In the genomic region with DNA sequence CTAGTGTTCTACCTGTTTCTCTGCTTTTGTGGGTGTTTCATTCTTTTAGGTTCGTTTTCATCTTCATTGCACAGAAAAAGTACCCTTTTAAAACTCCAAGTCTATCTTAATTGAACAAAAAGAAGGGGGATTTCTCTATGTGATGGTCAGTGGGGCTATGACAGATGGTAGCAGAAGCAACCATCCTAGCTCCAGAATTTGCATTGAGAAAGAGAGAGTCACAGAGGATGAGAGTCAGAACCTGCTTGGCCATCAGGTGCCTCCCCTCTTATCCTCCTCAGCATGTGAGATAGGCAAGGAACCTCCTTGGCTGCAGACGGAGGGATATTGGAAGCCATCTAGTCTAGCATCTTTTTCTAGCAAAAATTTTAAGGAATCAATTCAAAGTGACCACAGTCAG, we compare ENCODE assay signal across 21 cellular contexts.
DNase-seq lines count a peak whose midpoint lies in the region; ATAC-seq and TF ChIP-seq lines count a peak whose summit lies in the region.
"Had no signal": no experiment of that assay in that cellular context is flagged by ENCODE, and none has a peak within 500 bp of the region (broad histone marks: within the 10 kb centered on the region; RNA-seq: fewer than 3 reads in every experiment).

No MANE protein-coding gene starts in this region.

- no peaks in the 10 kb centered on the region for H3K27me3 ChIP-seq in osteoblast (ENCODE audit: insufficient read depth, low read length)
- no peaks in the 10 kb centered on the region for H3K27me3 ChIP-seq in psoas muscle (ENCODE audit: insufficient read depth in 3 of 3, low read length in 2 of 3)

- DNase-seq in osteoblast (ENCODE audit: insufficient read length, low spot score, missing footprints) (no peak), psoas muscle (no peak)
- DNase-seq: AML-193; C1 segment of cervical spinal cord; Calu3; CD8-positive, alpha-beta T cell; DMS153; IMR-90; NCI-H1092 treated with DMSO at 0.1 percent for 48 hours; NCI-H1436 treated with DMSO at 0.1 percent for 48 hours; NCI-H1930; SIG-M5; T-cell had no signal

- H3K36me3 ChIP-seq in osteoblast (ENCODE audit: insufficient read depth, low read length) (no peaks in the 10 kb centered on the region), psoas muscle (ENCODE audit: insufficient read depth in 1 of 2, low read depth in 1 of 2) (no peaks in the 10 kb centered on the region)

- H3K4me1 Mint-ChIP-seq in activated T-helper 17 cell treated with anti-CD3 and anti-CD28 coated beads, Interleukin-2, amount 50 U/mL, for 72 hours: no peaks in the 10 kb centered on the region
- H3K4me1 Mint-ChIP-seq: T-cell had no signal

- H4K20me1 ChIP-seq in osteoblast (ENCODE audit: insufficient read depth, low read length): no peaks in the 10 kb centered on the region

- H3K4me2 ChIP-seq in osteoblast (ENCODE audit: insufficient read depth, low read length): no peak overlapping the region
- H3K4me2 ChIP-seq: KMS-11 had no signal

- no peaks in the 10 kb centered on the region for H3K36me3 Mint-ChIP-seq in activated T-helper 17 cell treated with anti-CD3 and anti-CD28 coated beads, Interleukin-2, amount 50 U/mL, for 72 hours (ENCODE audit: low read depth)
- H3K36me3 Mint-ChIP-seq: CD8-positive, alpha-beta T cell; T-cell had no signal

- H3K27ac Mint-ChIP-seq in activated T-helper 17 cell treated with anti-CD3 and anti-CD28 coated beads, Interleukin-2, amount 50 U/mL, for 72 hours: no peak overlapping the region
- H3K27ac Mint-ChIP-seq: CD8-positive, alpha-beta T cell; T-cell had no signal

- H3K4me3 ChIP-seq in osteoblast (ENCODE audit: insufficient read depth, low read length) (no peak overlapping the region), psoas muscle (no peak overlapping the region)

- 44 to 61% (median 51%) methylated on average over 2 of the region's 2 CpGs for whole genome bisulfite sequencing in psoas muscle, 3 donors

- H3K4me1 ChIP-seq in osteoblast (ENCODE audit: insufficient read depth, low read length): no peaks in the 10 kb centered on the region
- H3K4me1 ChIP-seq in psoas muscle: no peaks in the 10 kb centered on the region

- no peaks in the 10 kb centered on the region for H3K27me3 Mint-ChIP-seq in activated T-helper 17 cell treated with anti-CD3 and anti-CD28 coated beads, Interleukin-2, amount 50 U/mL, for 72 hours

- H3K79me2 ChIP-seq in osteoblast (ENCODE audit: insufficient read depth, low read length): no peaks in the 10 kb centered on the region

- H3K9me3 ChIP-seq in osteoblast (ENCODE audit: low read depth, low read length) (peaks cover 4% of the 10 kb centered on the region), psoas muscle (no peaks in the 10 kb centered on the region)

- TF ChIP-seq CTCF in osteoblast (IDR thresholded peaks at IDR 0.05; ENCODE audit: extremely low read depth, low read depth, low read length): no peak
- TF ChIP-seq CTCF in psoas muscle (IDR thresholded peaks at IDR 0.05): no peak

- peaks cover 10% of the 10 kb centered on the region for H3K9me3 Mint-ChIP-seq in activated T-helper 17 cell treated with anti-CD3 and anti-CD28 coated beads, Interleukin-2, amount 50 U/mL, for 72 hours

- ATAC-seq in GM18520 (IDR thresholded peaks at IDR 0.05; ENCODE audit: unreplicated experiment): peak; percentile 42
- peak; percentile 26 for ATAC-seq in GM21717 (IDR thresholded peaks at IDR 0.05; ENCODE audit: unreplicated experiment)
- peak; percentile 58 for ATAC-seq in HG02798 (IDR thresholded peaks at IDR 0.05; ENCODE audit: poor library complexity, unreplicated experiment)
- peak; percentile 37 for ATAC-seq in HG03460 (IDR thresholded peaks at IDR 0.05; ENCODE audit: unreplicated experiment)
- ATAC-seq in GM18517 (IDR thresholded peaks at IDR 0.05; ENCODE audit: unreplicated experiment): no peak
- ATAC-seq in psoas muscle: no peak
- ATAC-seq in activated T-helper 17 cell treated with anti-CD3 and anti-CD28 coated beads, Interleukin-2, amount 50 U/mL, for 72 hours (replicated peaks): no peak
- ATAC-seq: CD8-positive, alpha-beta T cell; SK-N-SH treated with all-trans-retinoic acid at 6 μM for 48 hours; T-cell had no signal

- no peak overlapping the region for H3K4me3 Mint-ChIP-seq in activated T-helper 17 cell treated with anti-CD3 and anti-CD28 coated beads, Interleukin-2, amount 50 U/mL, for 72 hours
- H3K4me3 Mint-ChIP-seq: CD8-positive, alpha-beta T cell; T-cell had no signal

- no peak overlapping the region for H2AFZ ChIP-seq in osteoblast (ENCODE audit: low read length)

- H3K27ac ChIP-seq in osteoblast (ENCODE audit: low read depth, low read length) (no peak overlapping the region), psoas muscle (no peak overlapping the region)
- H3K27ac ChIP-seq: KMS-11 had no signal

- intact Hi-C loops in psoas muscle (cut with DNase I): no loop called here

Comparison
In these comparisons a context has a peak if more than half of its experiments do, and no peak if none do; other contexts are left out.
1. ATAC-seq: peak in GM18520 (single experiment), GM21717 (single experiment), HG02798 (single experiment) and HG03460 (single experiment); none in GM18517 (single experiment), psoas muscle (0 of 4) and activated T-helper 17 cell treated with anti-CD3 and anti-CD28 coated beads, Interleukin-2, amount 50 U/mL, for 72 hours (single experiment).